8 cellular contexts compared by ENCODE assay signal in the genomic region with DNA sequence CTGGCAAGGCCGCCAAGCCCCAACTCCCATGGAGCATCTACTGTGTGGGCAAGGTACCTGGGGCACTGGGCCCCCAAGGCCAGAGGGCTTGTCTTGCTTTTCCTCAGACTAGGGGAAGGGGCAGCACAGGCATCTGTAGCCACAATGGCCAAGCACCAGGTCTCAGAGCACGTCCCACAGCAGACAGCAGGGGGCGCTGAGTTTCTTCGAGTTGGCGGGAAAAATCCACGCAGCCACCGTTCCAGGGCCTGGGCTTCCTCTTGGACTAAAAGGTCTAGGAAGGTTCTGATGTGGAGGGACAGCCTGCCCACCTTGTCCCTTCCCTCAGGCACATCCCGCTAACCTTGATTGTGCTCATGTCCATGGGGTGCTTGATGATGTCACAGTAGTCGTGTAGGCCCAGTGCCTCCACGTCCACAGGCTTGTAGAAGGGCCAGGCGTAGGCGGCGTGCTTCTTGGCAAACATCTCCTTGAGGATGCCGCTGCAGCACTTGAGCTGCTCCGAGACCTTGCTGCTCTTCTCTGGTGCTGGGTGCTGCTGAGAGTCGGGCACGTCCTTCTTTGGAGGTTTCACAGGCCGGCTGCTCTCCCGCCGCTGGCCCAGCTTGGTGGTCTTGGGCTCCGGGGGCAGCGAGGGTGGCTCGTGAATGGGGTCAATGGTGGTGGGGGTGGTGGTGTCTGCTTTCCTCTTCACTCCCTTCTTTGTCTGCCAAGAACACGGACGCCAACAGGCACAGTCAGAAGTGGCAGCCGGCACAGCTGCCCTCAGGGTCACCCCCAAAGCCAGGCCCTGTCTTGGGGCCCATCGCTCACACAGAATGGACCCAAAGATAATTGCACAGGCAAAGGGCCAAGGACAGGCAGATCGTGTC. TPM values are rescaled to one million over a fixed set of nuclear protein-coding genes. Genes with fewer than 3 reads are reported as not detected.
DNase-seq lines count a peak whose midpoint lies in the region; ATAC-seq and TF ChIP-seq lines count a peak whose summit lies in the region.

No MANE protein-coding gene starts in this region.

- H4K8ac ChIP-seq in trophoblast cell (ENCODE audit: low read depth, low read length) = no peak overlapping the region

- no peaks in the 10 kb centered on the region for H3K27me3 ChIP-seq in trophoblast cell (ENCODE audit: insufficient read depth, low read length)
- H3K27me3 ChIP-seq in tibial nerve = no peaks in the 10 kb centered on the region

- ATAC-seq in Right ventricle myocardium inferior (peak; percentile 33), HG02981 (IDR thresholded peaks at IDR 0.05; ENCODE audit: unreplicated experiment) (no peak)

- no peaks in the 10 kb centered on the region for H3K9me3 Mint-ChIP-seq in activated naive CD4-positive, alpha-beta T cell treated with anti-CD3 and anti-CD28 coated beads, Interleukin-2, amount 10 ng/mL, durations not matched to agents 7 days and 5 days

- H3K14ac ChIP-seq in trophoblast cell (ENCODE audit: low read length) = no peak overlapping the region

- H3K4me1 ChIP-seq in trophoblast cell (ENCODE audit: control insufficient read depth in 1 of 2, insufficient read depth in 2 of 2, low read length in 2 of 2) (no peaks in the 10 kb centered on the region), tibial nerve (peaks cover 15 to 71% (median 45%) of the 10 kb centered on the region in 4 donors)

- no peaks in the 10 kb centered on the region for H3K9me3 ChIP-seq in trophoblast cell (ENCODE audit: insufficient read depth, low read depth, low read length)
- no peaks in the 10 kb centered on the region for H3K9me3 ChIP-seq in tibial nerve

- no peak overlapping the region for H2AK5ac ChIP-seq in trophoblast cell (ENCODE audit: low read length)

- WGBS in trophoblast cell (ENCODE audit: extremely low coverage, insufficient coverage, insufficient read length) = no CpG with 5 or more reads among the region's 28 CpGs
- 32 to 40% methylated on average over 25 to 27 of the region's 28 CpGs for WGBS in tibial nerve, 2 donors

- H3K4me3 ChIP-seq in HFF-Myc (replicated peaks; ENCODE audit: low read depth, low read length) = no peak overlapping the region
- no peak overlapping the region for H3K4me3 ChIP-seq in trophoblast cell (ENCODE audit: low read depth, low read length)
- no peak overlapping the region for H3K4me3 ChIP-seq in tibial nerve

- H3K36me3 Mint-ChIP-seq in activated naive CD4-positive, alpha-beta T cell treated with anti-CD3 and anti-CD28 coated beads, Interleukin-2, amount 10 ng/mL, durations not matched to agents 7 days and 5 days = peaks cover 69% of the 10 kb centered on the region

- no peak overlapping the region for H2BK120ac ChIP-seq in trophoblast cell (ENCODE audit: insufficient read depth, low read length, poor library complexity)

- H2BK12ac ChIP-seq in trophoblast cell (ENCODE audit: low read length) = no peak overlapping the region

- H3K27ac ChIP-seq in trophoblast cell (ENCODE audit: low read depth, low read length) (no peak overlapping the region), tibial nerve (peak overlapping the region in 3 of 4 donors; percentile 0 to 82 (median 82))

- peak in 1 of 2 donors; percentile 66 for TF ChIP-seq EP300 in tibial nerve (IDR thresholded peaks at IDR 0.05)

- H3K4me2 ChIP-seq in trophoblast cell (ENCODE audit: low read length) = no peak overlapping the region

- CTCF ChIA-PET in activated naive CD4-positive, alpha-beta T cell treated with anti-CD3 and anti-CD28 coated beads, Interleukin-2, amount 10 ng/mL, durations not matched to agents 7 days and 5 days (lab: Charles Lee) = interaction anchor here (1.2 kb wide), 1 partner anchor 101 kb away, joined by 3 read pairs; no protein-coding TSS in a partner anchor

- TF ChIP-seq POLR2A in tibial nerve (IDR thresholded peaks at IDR 0.05) = no peak

- H2AFZ ChIP-seq in trophoblast cell (ENCODE audit: insufficient read depth, low read length, poor library complexity) = no peak overlapping the region

- no peak overlapping the region for H3K27ac Mint-ChIP-seq in activated naive CD4-positive, alpha-beta T cell treated with anti-CD3 and anti-CD28 coated beads, Interleukin-2, amount 10 ng/mL, durations not matched to agents 7 days and 5 days

- no peak overlapping the region for H3K4ac ChIP-seq in trophoblast cell (ENCODE audit: low read depth, low read length)

- H3K9ac ChIP-seq in trophoblast cell (ENCODE audit: low read length) = no peak overlapping the region

- H3K18ac ChIP-seq in trophoblast cell (ENCODE audit: low read length) = no peak overlapping the region

- no peak overlapping the region for H4K12ac ChIP-seq in trophoblast cell (ENCODE audit: low read depth, low read length)

- peak in 11 of 14 donors; percentile 24 to 69 (median 46) for DNase-seq in C1 segment of cervical spinal cord (lab: John Stamatoyannopoulos, UW)
- DNase-seq in HFF-Myc (ENCODE audit: extremely low read depth, low read depth) = no peak
- peak; percentile 68 for DNase-seq in SK-MEL-5 (ENCODE audit: low read depth, low spot score)
- DNase-seq in activated naive CD4-positive, alpha-beta T cell treated with anti-CD3 and anti-CD28 coated beads, Interleukin-2, amount 10 ng/mL, durations not matched to agents 7 days and 5 days = peak; percentile 82
- DNase-seq in Right ventricle myocardium inferior (ENCODE audit: missing footprints) = no peak
- peak; percentile 54 to 88 for DNase-seq in trophoblast cell
- DNase-seq in tibial nerve (ENCODE audit: low spot score in 2 of 2) = peak; percentile 57 to 76

- TF ChIP-seq CTCF in HFF-Myc (IDR thresholded peaks at IDR 0.05; ENCODE audit: low read depth, low read length, missing control alignments) (peak; percentile 80), tibial nerve (IDR thresholded peaks at IDR 0.05) (peak; percentile 69 to 91 (median 76))

- intact Hi-C loops in Right ventricle myocardium inferior (cut with DNase I) = loop anchor here (2.0 kb wide), 2 partner anchors 111 to 293 kb away; no protein-coding TSS in a partner anchor

- in situ Hi-C loops in SK-MEL-5 (cut with HindIII; ENCODE audit: low pct_unique_long_range_greater_than_20kb, low sequenced_read_pairs) = no loop called here

- no peak overlapping the region for H3K23ac ChIP-seq in trophoblast cell (ENCODE audit: low read length)

- H2BK5ac ChIP-seq in trophoblast cell (ENCODE audit: low read depth, low read length, poor library complexity) = no peak overlapping the region

- peaks cover 79 to 86% of the 10 kb centered on the region in 2 experiments for H3K36me3 ChIP-seq in trophoblast cell (ENCODE audit: control insufficient read depth in 1 of 2, insufficient read depth in 2 of 2, low read length in 2 of 2)
- H3K36me3 ChIP-seq in tibial nerve = peaks cover 4 to 86% (median 13%) of the 10 kb centered on the region in 3 donors

- no peak overlapping the region for H3K4me3 Mint-ChIP-seq in activated naive CD4-positive, alpha-beta T cell treated with anti-CD3 and anti-CD28 coated beads, Interleukin-2, amount 10 ng/mL, durations not matched to agents 7 days and 5 days

- H4K91ac ChIP-seq in trophoblast cell (ENCODE audit: low read depth, low read length) = no peak overlapping the region

- no peaks in the 10 kb centered on the region for H3K4me1 Mint-ChIP-seq in activated naive CD4-positive, alpha-beta T cell treated with anti-CD3 and anti-CD28 coated beads, Interleukin-2, amount 10 ng/mL, durations not matched to agents 7 days and 5 days

- peaks cover 2% of the 10 kb centered on the region for H3K79me2 ChIP-seq in trophoblast cell (ENCODE audit: control insufficient read depth, insufficient read depth, low read length, poor library complexity)

- H3K27me3 Mint-ChIP-seq in activated naive CD4-positive, alpha-beta T cell treated with anti-CD3 and anti-CD28 coated beads, Interleukin-2, amount 10 ng/mL, durations not matched to agents 7 days and 5 days = no peaks in the 10 kb centered on the region

- H3K79me1 ChIP-seq in trophoblast cell (ENCODE audit: low read length) = no peaks in the 10 kb centered on the region

RNA-seq across cellular contexts. Expression of a gene that starts 32.0 kb away (rescaled TPM):
- not detected in 2 replicates for total RNA-seq in SK-MEL-5 (2014; rRNA removed; shearing (Covaris generic))
- not detected in 2 replicates for polyA plus RNA-seq in SK-MEL-5 (2015; cell fraction: cytosol; rRNA removed)
- not detected in 2 replicates for polyA plus RNA-seq in SK-MEL-5 (2015; cell fraction: nucleus; rRNA removed)
- total RNA-seq in Right ventricle myocardium inferior (0.14 TPM), tibial nerve (under 1 TPM in 1 of 4 donors, not detected in 3; 0.20 TPM)
- polyA plus RNA-seq in trophoblast cell (2013) = 4.4 and 4.7 TPM in 2 replicates

Comparison
In these comparisons a context has a peak if more than half of its experiments do, and no peak if none do; other contexts are left out.
1. DNase-seq: peak in C1 segment of cervical spinal cord (11 of 14), SK-MEL-5 (single experiment), activated naive CD4-positive, alpha-beta T cell treated with anti-CD3 and anti-CD28 coated beads, Interleukin-2, amount 10 ng/mL, durations not matched to agents 7 days and 5 days (single experiment), trophoblast cell (2 of 2) and tibial nerve (2 of 2); none in HFF-Myc (single experiment) and Right ventricle myocardium inferior (single experiment).